19 cellular contexts compared by ENCODE assay signal in the genomic region with DNA sequence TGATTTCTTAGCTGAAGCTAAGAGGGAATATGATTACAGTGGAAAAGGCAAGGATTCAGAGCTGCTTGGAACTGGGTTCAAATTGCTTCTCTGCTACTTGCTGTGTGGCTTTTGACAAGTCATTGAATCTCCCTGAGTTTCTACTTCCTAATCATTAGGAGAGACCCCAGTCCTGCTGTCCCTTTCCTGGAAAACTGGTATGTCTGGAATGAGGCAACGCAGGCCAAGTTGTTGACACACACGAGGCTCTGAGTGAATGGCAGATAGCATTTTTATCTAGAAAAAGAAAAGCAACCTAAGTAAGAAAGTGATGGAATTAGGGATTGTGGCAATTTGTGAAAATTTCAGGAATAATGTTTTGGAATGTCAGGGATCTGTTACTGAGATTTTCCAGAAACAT.
"Had no signal": no experiment of that assay in that cellular context is flagged by ENCODE, and none has a peak within 500 bp of the region (broad histone marks: within the 10 kb centered on the region; RNA-seq: fewer than 3 reads in every experiment).

No MANE protein-coding gene starts in this region.

- H2AFZ ChIP-seq: hepatocyte had no signal

- H3K27me3 ChIP-seq: colonic mucosa, hepatocyte, right atrium auricular region, tibial artery, upper lobe of left lung, uterus had no signal

- DNase-seq: effector CD8-positive, alpha-beta T cell; foreskin melanocyte; left colon; left ventricle myocardium superior; mesenchymal stem cell; naive thymus-derived CD4-positive, alpha-beta T cell; nephron progenitor cell; stimulated activated CD4-positive, alpha-beta T cell treated with anti-CD3 and anti-CD28 coated beads, Interleukin-4, amount 100 ng/mL, for 1 hour; stimulated activated CD8-positive, alpha-beta memory T cell treated with anti-CD3 and anti-CD28 coated beads, Interleukin-4, amount 100 ng/mL, for 48 hours; stimulated activated naive CD8-positive, alpha-beta T cell treated with anti-CD3 and anti-CD28 coated beads, Interleukin-15, Interleukin-2, amounts not matched to agents 100 U/mL and 50 U/mL, for 24 hours; tibial artery; upper lobe of left lung; uterus had no signal

- H3K79me2 ChIP-seq: hepatocyte had no signal

- H3K9me3 ChIP-seq: colonic mucosa, right atrium auricular region, tibial artery, upper lobe of left lung, uterus had no signal

- ATAC-seq: left colon; left ventricle myocardium superior; stimulated activated effector memory CD8-positive, alpha-beta T cell treated with anti-CD3 and anti-CD28 coated beads, Interleukin-12 subunit alpha, Interleukin-12 subunit beta, amount 100 ng/mL, for 72 hours; stimulated activated naive CD8-positive, alpha-beta T cell treated with anti-CD3 and anti-CD28 coated beads, Interleukin-15, Interleukin-2, amounts not matched to agents 100 U/mL and 50 U/mL, for 24 hours had no signal

- H3K36me3 ChIP-seq: colonic mucosa, right atrium auricular region, tibial artery, upper lobe of left lung, uterus had no signal

- H3K27ac ChIP-seq: colonic mucosa, hepatocyte, right atrium auricular region, tibial artery, upper lobe of left lung, uterus had no signal

- H3K4me1 ChIP-seq: colonic mucosa, right atrium auricular region, tibial artery, uterus had no signal

- H3K4me2 ChIP-seq: hepatocyte, smooth muscle cell had no signal

- H3K4me3 ChIP-seq: colonic mucosa, hepatocyte, lung, right atrium auricular region, smooth muscle cell, tibial artery, upper lobe of left lung, uterus had no signal
